Comparison of ENCODE assay signal across 33 cellular contexts in the genomic region with DNA sequence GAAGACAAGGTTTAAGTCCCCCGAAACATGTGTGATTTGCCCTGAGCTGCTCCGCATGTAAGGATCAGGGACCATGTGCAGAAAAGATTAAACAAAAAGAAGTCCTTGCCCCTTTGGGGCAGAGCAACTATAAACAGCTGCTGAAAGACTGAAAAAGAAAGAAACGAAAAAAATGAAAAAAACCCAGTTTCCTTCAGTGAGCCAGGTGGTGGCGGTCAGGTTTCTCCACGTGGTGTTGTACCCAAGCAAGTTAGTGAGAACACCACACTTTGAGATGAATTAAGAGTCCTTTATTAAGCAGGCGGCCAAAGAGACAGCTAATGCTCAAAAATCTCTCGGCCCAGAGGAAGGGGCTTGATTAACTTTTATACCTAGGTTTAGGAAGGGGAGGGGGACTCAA.
"Had no signal": no experiment of that assay in that cellular context is flagged by ENCODE, and none has a peak within 500 bp of the region (broad histone marks: within the 10 kb centered on the region; RNA-seq: fewer than 3 reads in every experiment).

No MANE protein-coding gene starts in this region.

- H3K4me1 ChIP-seq: SJSA1 had no signal

- H3K27me3 ChIP-seq: SJSA1 had no signal

- ATAC-seq: activated CD8-positive, alpha-beta memory T cell treated with anti-CD3 and anti-CD28 coated beads, Interleukin-2, amount 10 ng/mL, durations not matched to agents 7 days and 5 days; activated naive CD8-positive, alpha-beta T cell treated with anti-CD3 and anti-CD28 coated beads, Interleukin-2, amount 50 U/mL, for 24 hours; Panc1 had no signal

- H3K27ac ChIP-seq: SJSA1 had no signal

- H3K9me3 Mint-ChIP-seq: activated B cell treated with CpG ODN at 0.5 μM for 24 hours; activated naive CD8-positive, alpha-beta T cell treated with anti-CD3 and anti-CD28 coated beads, Interleukin-2, amount 50 U/mL, for 24 hours had no signal

- H3K4me1 Mint-ChIP-seq: activated B cell treated with CpG ODN at 0.5 μM for 24 hours; activated CD4-positive, alpha-beta memory T cell treated with anti-CD3 and anti-CD28 coated beads, Interleukin-2, amount 10 ng/mL, durations not matched to agents 7 days and 5 days; activated CD8-positive, alpha-beta memory T cell treated with anti-CD3 and anti-CD28 coated beads, Interleukin-2, amount 10 ng/mL, durations not matched to agents 7 days and 5 days; activated naive CD4-positive, alpha-beta T cell treated with anti-CD3 and anti-CD28 coated beads, Interleukin-2, amount 10 ng/mL, durations not matched to agents 7 days and 5 days; activated naive CD8-positive, alpha-beta T cell treated with anti-CD3 and anti-CD28 coated beads, Interleukin-2, amount 50 U/mL, for 24 hours; brain had no signal

- H3K36me3 ChIP-seq: SJSA1 had no signal

- H3K27me3 Mint-ChIP-seq: activated B cell treated with CpG ODN at 0.5 μM for 24 hours; activated CD4-positive, alpha-beta memory T cell treated with anti-CD3 and anti-CD28 coated beads, Interleukin-2, amount 10 ng/mL, durations not matched to agents 7 days and 5 days; activated CD8-positive, alpha-beta memory T cell treated with anti-CD3 and anti-CD28 coated beads, Interleukin-2, amount 10 ng/mL, durations not matched to agents 7 days and 5 days; activated naive CD4-positive, alpha-beta T cell treated with anti-CD3 and anti-CD28 coated beads, Interleukin-2, amount 10 ng/mL, durations not matched to agents 7 days and 5 days; activated naive CD8-positive, alpha-beta T cell; activated naive CD8-positive, alpha-beta T cell treated with anti-CD3 and anti-CD28 coated beads, Interleukin-2, amount 50 U/mL, for 24 hours had no signal

- H3K27ac Mint-ChIP-seq: activated B cell treated with CpG ODN at 0.5 μM for 24 hours; activated CD4-positive, alpha-beta memory T cell treated with anti-CD3 and anti-CD28 coated beads, Interleukin-2, amount 10 ng/mL, durations not matched to agents 7 days and 5 days; activated CD8-positive, alpha-beta memory T cell treated with anti-CD3 and anti-CD28 coated beads, Interleukin-2, amount 10 ng/mL, durations not matched to agents 7 days and 5 days; activated naive CD4-positive, alpha-beta T cell treated with anti-CD3 and anti-CD28 coated beads, Interleukin-2, amount 10 ng/mL, durations not matched to agents 7 days and 5 days; activated naive CD8-positive, alpha-beta T cell; activated naive CD8-positive, alpha-beta T cell treated with anti-CD3 and anti-CD28 coated beads, Interleukin-2, amount 50 U/mL, for 24 hours; brain; T-helper 1 cell treated with Interleukin-12 subunit alpha and Interleukin-12 subunit beta and Interleukin-4 antibody, amounts not matched to agents 30 μg/mL and 1 μg/mL, for 36 hours; T-helper 2 cell treated with Interferon-gamma antibody and Interleukin-4, amounts not matched to agents 5 μg/mL and 100 μg/mL, for 36 hours had no signal

- DNase-seq: activated B cell treated with CpG ODN at 0.5 μM for 24 hours; activated CD4-positive, alpha-beta memory T cell treated with anti-CD3 and anti-CD28 coated beads, Interleukin-2, amount 10 ng/mL, durations not matched to agents 7 days and 5 days; activated CD4-positive, alpha-beta T cell treated with anti-CD3 and anti-CD28 coated beads for 4 hours; activated CD4-positive, CD25-positive, alpha-beta regulatory T cell treated with anti-CD3 and anti-CD28 coated beads, Interleukin-2, amount 50 U/mL, for 72 hours; activated CD8-positive, alpha-beta memory T cell treated with anti-CD3 and anti-CD28 coated beads for 24 hours; activated CD8-positive, alpha-beta memory T cell treated with anti-CD3 and anti-CD28 coated beads, Interleukin-2, amount 10 ng/mL, durations not matched to agents 7 days and 5 days; activated CD8-positive, alpha-beta memory T cell treated with anti-CD3 and anti-CD28 coated beads, Interleukin-2, amount 50 U/mL, for 48 hours; activated effector memory CD4-positive, alpha-beta T cell treated with Interleukin-2 at 50 U/mL for 16 hours; activated naive CD4-positive, alpha-beta T cell treated with anti-CD3 and anti-CD28 coated beads, Interleukin-2, amount 10 ng/mL, durations not matched to agents 7 days and 5 days; activated naive CD8-positive, alpha-beta T cell treated with anti-CD3 and anti-CD28 coated beads, Interleukin-2, amount 50 U/mL, for 24 hours; activated T-cell treated with anti-CD3 and anti-CD28 coated beads, Interleukin-2, amount 50 U/mL, for 48 hours; anterior cingulate cortex; caudate nucleus; Karpas-422; KBM-7; NCI-H1105; NCI-H1417 treated with DMSO at 0.1 percent for 48 hours; NCI-H1694; NCI-H1930; NCI-H2081 treated with DMSO at 0.1 percent for 48 hours; NCI-H226; NCI-H446 treated with DMSO at 0.1 percent for 48 hours; NCI-H524; NCI-H69; NCI-H82; SHP77; SK-N-SH had no signal

- H3K36me3 Mint-ChIP-seq: activated CD8-positive, alpha-beta memory T cell treated with anti-CD3 and anti-CD28 coated beads, Interleukin-2, amount 10 ng/mL, durations not matched to agents 7 days and 5 days; activated naive CD4-positive, alpha-beta T cell treated with anti-CD3 and anti-CD28 coated beads, Interleukin-2, amount 10 ng/mL, durations not matched to agents 7 days and 5 days; activated naive CD8-positive, alpha-beta T cell; brain had no signal

- H3K9ac ChIP-seq: SK-N-SH had no signal

- H3K9me3 ChIP-seq: SJSA1, SK-N-SH had no signal

- H3K4me2 ChIP-seq: SK-N-SH had no signal

- H3K4me3 Mint-ChIP-seq: activated B cell treated with CpG ODN at 0.5 μM for 24 hours; activated CD4-positive, alpha-beta memory T cell treated with anti-CD3 and anti-CD28 coated beads, Interleukin-2, amount 10 ng/mL, durations not matched to agents 7 days and 5 days; activated CD8-positive, alpha-beta memory T cell treated with anti-CD3 and anti-CD28 coated beads, Interleukin-2, amount 10 ng/mL, durations not matched to agents 7 days and 5 days; activated naive CD4-positive, alpha-beta T cell treated with anti-CD3 and anti-CD28 coated beads, Interleukin-2, amount 10 ng/mL, durations not matched to agents 7 days and 5 days; activated naive CD8-positive, alpha-beta T cell; activated naive CD8-positive, alpha-beta T cell treated with anti-CD3 and anti-CD28 coated beads, Interleukin-2, amount 50 U/mL, for 24 hours; brain; T-helper 1 cell treated with Interleukin-12 subunit alpha and Interleukin-12 subunit beta and Interleukin-4 antibody, amounts not matched to agents 30 μg/mL and 1 μg/mL, for 36 hours; T-helper 2 cell treated with Interferon-gamma antibody and Interleukin-4, amounts not matched to agents 5 μg/mL and 100 μg/mL, for 36 hours had no signal

- H3K4me3 ChIP-seq: SJSA1 had no signal
